In the genomic region with DNA sequence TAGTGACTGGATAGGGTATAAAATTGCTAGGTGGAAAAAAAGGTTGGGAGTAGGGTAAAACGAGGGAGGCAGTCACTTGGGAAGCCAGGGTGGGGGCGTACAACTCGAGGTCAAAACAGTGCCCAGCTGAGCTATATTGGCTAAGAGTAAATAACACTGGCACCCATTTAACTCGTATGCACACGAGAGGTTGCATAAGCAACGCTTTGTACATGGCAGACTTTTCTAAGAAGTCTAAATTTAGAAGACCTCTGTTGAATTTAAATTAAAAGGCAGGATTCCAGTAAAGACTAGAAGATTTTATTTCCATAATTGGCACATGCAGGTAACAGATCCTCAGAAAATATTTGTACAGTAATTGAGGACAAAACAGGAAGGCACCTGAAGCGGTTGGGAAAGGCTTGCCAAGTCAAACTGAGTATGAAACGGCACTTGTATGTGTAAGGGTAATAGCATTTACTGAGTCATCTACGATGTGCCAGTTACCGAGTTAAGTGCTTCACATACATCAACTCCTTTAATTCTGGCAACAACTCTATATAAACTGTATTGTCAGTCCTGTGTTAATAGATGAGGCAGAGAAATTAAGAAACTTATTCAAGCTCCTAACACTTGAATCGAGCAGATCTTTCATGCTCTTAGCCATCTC, we compare ENCODE assay signal across 8 cellular contexts. TPM values are rescaled to one million over a fixed set of nuclear protein-coding genes. Genes with fewer than 3 reads are reported as not detected.
A peak's percentile ranks its signal among the peaks of the same experiment; 100 is the strongest.
DNase-seq lines count a peak whose midpoint lies in the region; ATAC-seq and TF ChIP-seq lines count a peak whose summit lies in the region.

No MANE protein-coding gene starts in this region.

- H3K36me3 Mint-ChIP-seq in activated B cell treated with CpG ODN at 0.5 μM for 24 hours (ENCODE audit: low read depth) = peaks cover 34% of the 10 kb centered on the region

- POLR2A ChIA-PET in activated B cell treated with CpG ODN at 0.5 μM for 24 hours (lab: Charles Lee) = interaction anchor here (1.6 to 4.6 kb wide), 10 partner anchors 11 to 142 kb away, joined by 4 to 190 read pairs (median 17); no protein-coding TSS in a partner anchor

- peak overlapping the region; percentile 91 for H3K4me3 Mint-ChIP-seq in activated B cell treated with CpG ODN at 0.5 μM for 24 hours

- ATAC-seq in activated B cell treated with CpG ODN at 0.5 μM for 24 hours (ENCODE audit: low read depth) (no peak), lung (ENCODE audit: insufficient read depth, low FRiP score) (no peak), GM21447 (IDR thresholded peaks at IDR 0.05; ENCODE audit: unreplicated experiment) (no peak)

- TF ChIP-seq POLR2A in Peyer's patch (IDR thresholded peaks at IDR 0.05) = no peak

- TF ChIP-seq CTCF in activated B cell treated with CpG ODN at 0.5 μM for 24 hours (IDR thresholded peaks at IDR 0.05) = no peak
- no peak for TF ChIP-seq CTCF in lung (IDR thresholded peaks at IDR 0.05; ENCODE audit: control extremely low read depth, extremely low read depth)
- TF ChIP-seq CTCF in Peyer's patch (IDR thresholded peaks at IDR 0.05) = no peak

- CTCF ChIA-PET in activated B cell treated with CpG ODN at 0.5 μM for 24 hours (lab: Charles Lee) = interaction anchor here (1.0 to 4.0 kb wide), 5 partner anchors 11 to 140 kb away, joined by 3 to 28 read pairs (median 9); no protein-coding TSS in a partner anchor

- WGBS in lung, 2 donors = 57 to 68% methylated on average over 11 of the region's 11 CpGs

- intact Hi-C loops in activated B cell treated with CpG ODN at 0.5 μM for 24 hours (cut with micrococcal nuclease) = loop anchor here (2.0 to 10.0 kb wide), 6 partner anchors 33 to 625 kb away; partner anchors contain the start of gene NEDD4L

- peaks cover 75% of the 10 kb centered on the region for H3K4me1 Mint-ChIP-seq in activated B cell treated with CpG ODN at 0.5 μM for 24 hours

- H3K27ac ChIP-seq in lung (ENCODE audit: low read depth in 1 of 2, low read length in 1 of 2) (no peak overlapping the region), Peyer's patch (peak overlapping the region in 2 of 4 donors; percentile 99 to 100)

- DNase-seq in DMS153 treated with DMSO at 0.1 percent for 48 hours (lab: John Stamatoyannopoulos, UW; ENCODE audit: unreplicated experiment) (peak; percentile 91), MG63 (peak; percentile 57), activated B cell treated with CpG ODN at 0.5 μM for 24 hours (no peak), lung (ENCODE audit: low spot score) (peak; percentile 46), AG08395 (ENCODE audit: low spot score) (no peak), midbrain (lab: John Stamatoyannopoulos, UW) (no peak), Peyer's patch (no peak)

- no peaks in the 10 kb centered on the region for H3K9me3 Mint-ChIP-seq in activated B cell treated with CpG ODN at 0.5 μM for 24 hours

- H3K4me1 ChIP-seq in lung (ENCODE audit: control insufficient read depth in 2 of 2, insufficient read depth in 2 of 2, low read length in 2 of 2) = peaks cover 4 to 5% of the 10 kb centered on the region in 2 donors
- H3K4me1 ChIP-seq in Peyer's patch = peaks cover 0 to 20% (median 4%) of the 10 kb centered on the region in 4 donors

- H3K36me3 ChIP-seq in MG63 (no peaks in the 10 kb centered on the region; the same call in 1 of the 2 replicates), lung (ENCODE audit: control insufficient read depth in 2 of 2, insufficient read depth in 2 of 2, low read length in 2 of 2) (no peaks in the 10 kb centered on the region), Peyer's patch (no peaks in the 10 kb centered on the region)

- H3K9me3 ChIP-seq in MG63 = no peaks in the 10 kb centered on the region
- no peaks in the 10 kb centered on the region for H3K9me3 ChIP-seq in lung (ENCODE audit: control insufficient read depth in 2 of 2, insufficient read depth in 1 of 2, low read length in 1 of 2)
- no peaks in the 10 kb centered on the region for H3K9me3 ChIP-seq in Peyer's patch

- H3K4me3 ChIP-seq in MG63 = peak overlapping the region; percentile 67; the same call in 1 of the 2 replicates
- no peak overlapping the region for H3K4me3 ChIP-seq in lung
- no peak overlapping the region for H3K4me3 ChIP-seq in Peyer's patch

- H3K27me3 ChIP-seq in MG63 (no peaks in the 10 kb centered on the region), lung (ENCODE audit: control insufficient read depth, insufficient read depth) (no peaks in the 10 kb centered on the region), Peyer's patch (no peaks in the 10 kb centered on the region)

- peak overlapping the region; percentile 87 for H3K27ac Mint-ChIP-seq in activated B cell treated with CpG ODN at 0.5 μM for 24 hours

- H3K27me3 Mint-ChIP-seq in activated B cell treated with CpG ODN at 0.5 μM for 24 hours = no peaks in the 10 kb centered on the region

RNA-seq across cellular contexts. Expression of gene MALT1, which starts 1.4 kb away (rescaled TPM):
- total RNA-seq in MG63 (2014; rRNA removed; shearing (Covaris generic); ENCODE audit: low replicate concordance) = 18.1 and 24.6 TPM in 2 replicates
- total RNA-seq in activated B cell treated with CpG ODN at 0.5 μM for 24 hours = 61.6 and 75.6 TPM in 2 replicates
- total RNA-seq in lung = 10 to 100 TPM; 18.8 to 35.6 TPM
- 1 to 10 TPM; 6.1 to 6.9 TPM for polyA plus RNA-seq in lung
- 10 to 100 TPM; 25.7 to 34.7 (median 28.3) TPM for total RNA-seq in Peyer's patch

RNA-seq across cellular contexts. Expression of gene ALPK2, which starts 41.0 kb away (rescaled TPM):
- 6.2 and 10.5 TPM in 2 replicates for total RNA-seq in MG63 (2014; rRNA removed; shearing (Covaris generic); ENCODE audit: low replicate concordance)
- total RNA-seq in activated B cell treated with CpG ODN at 0.5 μM for 24 hours = 0.05 and 0.13 TPM in 2 replicates
- 1 to 10 TPM in 1 of 2 donors, under 1 TPM in 1; 0.28 to 1.3 TPM for total RNA-seq in lung
- polyA plus RNA-seq in lung = under 1 TPM; 0.07 to 0.08 TPM
- 1 to 10 TPM in 1 of 4 donors, under 1 TPM in 3; 0.38 to 3.3 (median 0.53) TPM for total RNA-seq in Peyer's patch

Comparison
In these comparisons a context has a peak if more than half of its experiments do, and no peak if none do; other contexts are left out.
1. DNase-seq: peak in DMS153 treated with DMSO at 0.1 percent for 48 hours (single experiment), MG63 (single experiment) and lung (single experiment); none in activated B cell treated with CpG ODN at 0.5 μM for 24 hours (single experiment), AG08395 (single experiment), midbrain (single experiment) and Peyer's patch (0 of 3).